Comparison of ENCODE assay signal across 1 cellular context in the genomic region with DNA sequence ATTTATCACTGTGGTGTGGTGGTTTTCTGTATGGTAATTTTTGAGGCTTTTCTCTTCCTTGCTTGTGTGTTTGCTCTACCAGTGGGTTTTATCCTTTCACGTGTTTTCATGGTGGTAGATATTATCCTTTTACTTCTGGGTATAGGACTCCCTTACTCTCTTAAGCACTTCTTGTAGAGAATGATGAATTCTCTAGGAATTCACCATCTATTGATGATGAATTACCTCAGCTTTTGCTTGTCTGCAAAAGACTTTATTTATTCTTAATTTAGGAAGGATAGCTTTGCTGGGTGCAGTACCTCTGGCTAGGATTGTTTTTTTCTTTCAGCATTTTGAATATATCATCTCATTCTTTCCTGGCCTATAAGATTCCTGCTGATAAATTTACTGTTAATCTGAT.
TF ChIP-seq lines count a peak whose summit lies in the region.

No MANE protein-coding gene starts in this region.

TF ChIP-seq in IMR-90, 13 proteins besides CTCF, POLR2A, EP300 and RAD21 (continued from another document):
- TF ChIP-seq BHLHE40 (IDR thresholded peaks at IDR 0.05; ENCODE audit: low read depth, low read length) (no peak), RFX5 (IDR thresholded peaks at IDR 0.05; ENCODE audit: low read depth, low read length) (no peak)
TF ChIP-seq in IMR-90: peak in this region for 0.
